25 cellular contexts compared by ENCODE assay signal in genomic region chr15:74352393-74352910, GRCh38.
"Had no signal": no experiment of that assay in that cellular context is flagged by ENCODE, and none has a peak within 500 bp of the region (broad histone marks: within the 10 kb centered on the region; RNA-seq: fewer than 3 reads in every experiment).

No MANE protein-coding gene starts in this region.

- H3K4me3 ChIP-seq: MG63, SJSA1, SK-N-MC had no signal

- H3K36me3 ChIP-seq: MG63, SJSA1 had no signal

- DNase-seq: IMR-90, Karpas-422, KG1, MG63, NCI-H1092, NCI-H1105 treated with DMSO at 0.1 percent for 48 hours, NCI-H1417 treated with DMSO at 0.1 percent for 48 hours, NCI-H146, NCI-H187, NCI-H2029, NCI-H2081 treated with DMSO at 0.1 percent for 48 hours, NCI-H2171, NCI-H226, NCI-H446, NCI-H510A, NCI-H524 treated with DMSO at 0.1 percent for 48 hours, NCI-H69, NCI-H774, Right ventricle myocardium superior, RPMI8226, SIG-M5 had no signal

- FAIRE-seq: HepG2, RCC 7860 had no signal

- H3K27ac ChIP-seq: SJSA1, SK-N-MC had no signal

- H3K9me3 ChIP-seq: MG63, SJSA1 had no signal

- H3K4me1 ChIP-seq: SJSA1 had no signal

- H3K27me3 ChIP-seq: MG63, SJSA1 had no signal
